ENCODE assay signal across 1 cellular context in genomic region chr3:72993391-72993790, GRCh38.
TF ChIP-seq lines count a peak whose summit lies in the region.

No MANE protein-coding gene starts in this region.

TF ChIP-seq in H1, 55 proteins besides CTCF, POLR2A, EP300 and RAD21:
- TF ChIP-seq EGR1 (IDR thresholded peaks at IDR 0.05; ENCODE audit: borderline replicate concordance, low read depth, low read length) (no peak), SRF (IDR thresholded peaks at IDR 0.05; ENCODE audit: low read depth, low read length) (no peak), TBP (IDR thresholded peaks at IDR 0.05; ENCODE audit: low read depth, low read length) (no peak), ATF3 (IDR thresholded peaks at IDR 0.05; ENCODE audit: insufficient read depth, low read depth, low read length) (no peak), USF2 (IDR thresholded peaks at IDR 0.05; ENCODE audit: low read length) (no peak), FOSL1 (IDR thresholded peaks at IDR 0.05; ENCODE audit: insufficient read depth, low read depth, low read length) (no peak), MAFK (IDR thresholded peaks at IDR 0.05; ENCODE audit: low read depth, low read length) (no peak), SP4 (IDR thresholded peaks at IDR 0.05; ENCODE audit: low read length) (no peak), RBBP5 (IDR thresholded peaks at IDR 0.05; ENCODE audit: borderline replicate concordance, low read depth, low read length) (no peak), KDM1A (IDR thresholded peaks at IDR 0.05; ENCODE audit: borderline replicate concordance, low read length) (no peak), KDM4A (IDR thresholded peaks at IDR 0.05; ENCODE audit: low read depth, low read length, severe bottlenecking) (no peak)
